20 cellular contexts compared by ENCODE assay signal in genomic region chr17:41987642-41988041, GRCh38. TPM values are rescaled to one million over a fixed set of nuclear protein-coding genes. Genes with fewer than 3 reads are reported as not detected.
DNase-seq lines count a peak whose midpoint lies in the region; ATAC-seq and TF ChIP-seq lines count a peak whose summit lies in the region.
"Had no signal": no experiment of that assay in that cellular context is flagged by ENCODE, and none has a peak within 500 bp of the region (broad histone marks: within the 10 kb centered on the region; RNA-seq: fewer than 3 reads in every experiment).

No MANE protein-coding gene starts in this region.

- no peaks in the 10 kb centered on the region for H3K27me3 ChIP-seq in PC-3 (ENCODE audit: low read length)
- no peaks in the 10 kb centered on the region for H3K27me3 ChIP-seq in tibial artery
- H3K27me3 ChIP-seq: brain microvascular endothelial cell, tibial nerve had no signal

- H3K4me1 Mint-ChIP-seq in activated naive CD8-positive, alpha-beta T cell treated with anti-CD3 and anti-CD28 coated beads for 36 hours: peaks cover 10% of the 10 kb centered on the region
- peaks cover 0 to 3% of the 10 kb centered on the region in 2 donors for H3K4me1 Mint-ChIP-seq in natural killer cell
- H3K4me1 Mint-ChIP-seq: CD14-positive monocyte had no signal

- H3K9me3 ChIP-seq in PC-3 (ENCODE audit: low read length) (no peaks in the 10 kb centered on the region), tibial artery (no peaks in the 10 kb centered on the region)
- H3K9me3 ChIP-seq: tibial nerve had no signal

- peaks cover 3% of the 10 kb centered on the region for H3F3A ChIP-seq in PC-3 (ENCODE audit: low read length, unreplicated experiment)

- DNase-seq in NK-92 treated with Interleukin-12 subunit alpha and Interleukin-12 subunit beta, amount 100 ng/mL, for 24 hours (lab: John Stamatoyannopoulos, UW): peak; percentile 18
- DNase-seq in NK-92 (lab: John Stamatoyannopoulos, UW; ENCODE audit: unreplicated experiment) (no peak), MV-4-11 (lab: John Stamatoyannopoulos, UW) (peak; percentile 19), natural killer cell (no peak), PC-3 (no peak), HUDEP-2 (lab: John Stamatoyannopoulos, UW; ENCODE audit: unreplicated experiment in 76 of 76) (no peak), tibial artery (no peak)
- peak; percentile 18 for DNase-seq in activated naive CD8-positive, alpha-beta T cell treated with anti-CD3 and anti-CD28 coated beads for 36 hours
- DNase-seq: activated CD4-positive, alpha-beta T cell treated with anti-CD3 and anti-CD28 coated beads, Interleukin-2, amount 50 U/mL, for 1 hour; activated effector memory CD4-positive, alpha-beta T cell treated with anti-CD3 and anti-CD28 coated beads, Interleukin-2, amount 50 U/mL, for 16 hours; brain microvascular endothelial cell; hypothalamus; left colon; NCI-H526 treated with DMSO at 0.1 percent for 48 hours; posterior cingulate gyrus; RPMI8226; stimulated activated CD4-positive, alpha-beta T cell treated with anti-CD3 and anti-CD28 coated beads, Interleukin-15, amount 100 ng/mL, for 24 hours had no signal

- H2AFZ ChIP-seq in PC-3 (ENCODE audit: low read length): no peak overlapping the region

- peaks cover 13% of the 10 kb centered on the region for H3K4me1 ChIP-seq in PC-3 (ENCODE audit: insufficient read depth, low read length)
- H3K4me1 ChIP-seq in tibial artery: no peaks in the 10 kb centered on the region

- H3K27ac Mint-ChIP-seq in activated naive CD8-positive, alpha-beta T cell treated with anti-CD3 and anti-CD28 coated beads for 36 hours: peak overlapping the region; percentile 71
- peak overlapping the region in 1 of 2 donors; percentile 59 for H3K27ac Mint-ChIP-seq in natural killer cell
- H3K27ac Mint-ChIP-seq: T-helper 1 cell treated with Interleukin-12 subunit alpha and Interleukin-12 subunit beta and Interleukin-4 antibody, amounts not matched to agents 30 μg/mL and 1 μg/mL, for 36 hours had no signal

- H3K4me3 ChIP-seq in PC-3 (ENCODE audit: low read length): no peak overlapping the region
- no peak overlapping the region for H3K4me3 ChIP-seq in tibial artery
- H3K4me3 ChIP-seq: tibial nerve had no signal

- peaks cover 38% of the 10 kb centered on the region for H3K36me3 Mint-ChIP-seq in activated naive CD8-positive, alpha-beta T cell treated with anti-CD3 and anti-CD28 coated beads for 36 hours
- peaks cover 33% of the 10 kb centered on the region for H3K36me3 Mint-ChIP-seq in natural killer cell

- no peak overlapping the region for H3K4me2 ChIP-seq in PC-3 (ENCODE audit: low read length)

- H3K9me3 Mint-ChIP-seq in activated naive CD8-positive, alpha-beta T cell treated with anti-CD3 and anti-CD28 coated beads for 36 hours: no peaks in the 10 kb centered on the region
- no peaks in the 10 kb centered on the region for H3K9me3 Mint-ChIP-seq in natural killer cell
- H3K9me3 Mint-ChIP-seq: CD14-positive monocyte; T-helper 1 cell treated with Interleukin-12 subunit alpha and Interleukin-12 subunit beta and Interleukin-4 antibody, amounts not matched to agents 30 μg/mL and 1 μg/mL, for 36 hours had no signal

- H3K36me3 ChIP-seq in PC-3 (ENCODE audit: low read depth, low read length) (peaks cover 60% of the 10 kb centered on the region), tibial artery (peaks cover 75 to 93% (median 87%) of the 10 kb centered on the region in 3 donors)

- ATAC-seq in natural killer cell: peak in 2 of 3 donors; percentile 15 to 21
- no peak for ATAC-seq in PC-3
- ATAC-seq: left colon had no signal

- no TSS peak for BruUV-seq in PC-3 (replicated peaks; lab: Mats Ljungman, UMichigan)

- no peaks in the 10 kb centered on the region; the same call in 1 of the 2 replicates for H4K20me1 ChIP-seq in PC-3 (ENCODE audit: low read length)

- H3K9ac ChIP-seq in PC-3 (ENCODE audit: low read length): no peak overlapping the region

- intact Hi-C loops in natural killer cell (cut with micrococcal nuclease) (no loop called here), PC-3 (cut with micrococcal nuclease) (no loop called here), tibial artery (cut with DNase I; ENCODE audit: low total_unique reads) (no loop called here)

- POLR2A ChIA-PET in PC-3 (lab: Charles Lee; ENCODE audit: unreplicated experiment): no interaction called here

- no peaks in the 10 kb centered on the region for H3K9me2 ChIP-seq in PC-3 (replicated peaks; ENCODE audit: low read length)

- H3K4me3 Mint-ChIP-seq in activated naive CD8-positive, alpha-beta T cell treated with anti-CD3 and anti-CD28 coated beads for 36 hours: no peak overlapping the region
- H3K4me3 Mint-ChIP-seq in natural killer cell: no peak overlapping the region
- H3K4me3 Mint-ChIP-seq: CD14-positive monocyte; T-helper 1 cell treated with Interleukin-12 subunit alpha and Interleukin-12 subunit beta and Interleukin-4 antibody, amounts not matched to agents 30 μg/mL and 1 μg/mL, for 36 hours had no signal

- no peaks in the 10 kb centered on the region for H3K27me3 Mint-ChIP-seq in activated naive CD8-positive, alpha-beta T cell treated with anti-CD3 and anti-CD28 coated beads for 36 hours
- H3K27me3 Mint-ChIP-seq in natural killer cell (ENCODE audit: low read depth in 2 of 2): no peaks in the 10 kb centered on the region

- no peaks in the 10 kb centered on the region for H3K79me2 ChIP-seq in PC-3 (ENCODE audit: low read length)

- CTCF ChIA-PET in PC-3 (lab: Charles Lee): no interaction called here

- H3K27ac ChIP-seq in PC-3 (ENCODE audit: low read length): no peak overlapping the region
- H3K27ac ChIP-seq in tibial artery: no peak overlapping the region
- H3K27ac ChIP-seq: brain microvascular endothelial cell, tibial nerve had no signal

- TF ChIP-seq CTCF in natural killer cell (IDR thresholded peaks at IDR 0.05): no peak
- no peak for TF ChIP-seq CTCF in PC-3 (conservative IDR thresholded peaks at IDR 0.05; ENCODE audit: low read depth, low read length)
- TF ChIP-seq CTCF in tibial artery (IDR thresholded peaks at IDR 0.05): no peak

RNA-seq across cellular contexts. Expression of gene CNP, which starts 21.0 kb away (rescaled TPM):
- 10 to 100 TPM; 64.9 to 66.6 TPM for total RNA-seq in activated naive CD8-positive, alpha-beta T cell treated with anti-CD3 and anti-CD28 coated beads for 36 hours
- total RNA-seq in natural killer cell (10 to 100 TPM; 32.4 to 44.8 (median 38.2) TPM), PC-3 (2014; rRNA removed) (75.4 and 91.6 TPM in 2 replicates)

RNA-seq across cellular contexts. Expression of gene DNAJC7, which starts 29.6 kb away (rescaled TPM):
- total RNA-seq in activated naive CD8-positive, alpha-beta T cell treated with anti-CD3 and anti-CD28 coated beads for 36 hours: 100 to 1,000 TPM; 103 to 106 TPM
- total RNA-seq in natural killer cell (100 to 1,000 TPM; 123 to 159 (median 149) TPM), PC-3 (2014; rRNA removed) (60.1 and 76.3 TPM in 2 replicates)

RNA-seq across cellular contexts. Expression of gene NKIRAS2, which starts 32.2 kb away (rescaled TPM):
- 10 to 100 TPM; 20.3 to 25.0 TPM for total RNA-seq in activated naive CD8-positive, alpha-beta T cell treated with anti-CD3 and anti-CD28 coated beads for 36 hours
- total RNA-seq in natural killer cell (10 to 100 TPM; 17.5 to 20.9 (median 19.3) TPM), PC-3 (2014; rRNA removed) (39.4 and 46.6 TPM in 2 replicates)

RNA-seq across cellular contexts. Expression of gene ODAD4, which starts 57.2 kb away (rescaled TPM):
- under 1 TPM; 0.58 to 0.84 TPM for total RNA-seq in activated naive CD8-positive, alpha-beta T cell treated with anti-CD3 and anti-CD28 coated beads for 36 hours
- total RNA-seq in natural killer cell: 1 to 10 TPM in 1 of 3 donors, under 1 TPM in 2; 0.70 to 2.9 (median 0.95) TPM
- 0.15 and 0.98 TPM in 2 replicates for total RNA-seq in PC-3 (2014; rRNA removed)

Comparison
In these comparisons a context has a peak if more than half of its experiments do, and no peak if none do; other contexts are left out.
1. DNase-seq: peak in NK-92 treated with Interleukin-12 subunit alpha and Interleukin-12 subunit beta, amount 100 ng/mL, for 24 hours (single experiment), MV-4-11 (single experiment) and activated naive CD8-positive, alpha-beta T cell treated with anti-CD3 and anti-CD28 coated beads for 36 hours (single experiment); none in NK-92 (single experiment), natural killer cell (single experiment), PC-3 (single experiment), HUDEP-2 (0 of 76) and tibial artery (0 of 2).